Comparison of ENCODE assay signal across 10 cellular contexts in the genomic region with DNA sequence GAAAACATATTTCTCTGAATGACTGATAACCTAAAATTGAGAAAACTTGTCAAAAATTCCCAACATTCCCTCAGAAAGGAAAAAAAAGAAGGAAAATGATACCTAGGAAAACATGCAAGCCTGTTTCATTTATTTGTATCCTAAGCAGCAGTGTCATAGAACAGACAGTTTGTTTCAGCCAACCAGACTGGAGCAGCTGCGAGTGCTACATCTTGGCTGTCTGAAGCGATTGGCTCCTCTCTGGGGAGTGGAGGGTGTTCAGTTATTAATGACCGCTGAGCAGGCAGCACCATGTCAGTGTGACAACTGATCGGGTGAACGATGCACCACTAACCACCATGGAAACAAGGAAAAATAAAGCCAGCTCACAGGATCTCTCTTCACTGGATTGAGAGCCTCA. TPM values are rescaled to one million over a fixed set of nuclear protein-coding genes. Genes with fewer than 3 reads are reported as not detected.
DNase-seq lines count a peak whose midpoint lies in the region; ATAC-seq and TF ChIP-seq lines count a peak whose summit lies in the region.
"Had no signal": no experiment of that assay in that cellular context is flagged by ENCODE, and none has a peak within 500 bp of the region (broad histone marks: within the 10 kb centered on the region; RNA-seq: fewer than 3 reads in every experiment).

A gene (plus strand): TSS at position 294 of the 400 bp plus-strand sequence. CDS start 31,646 bp downstream, outside the sequence.

- H3K4me3 ChIP-seq in HUES64 (ENCODE audit: low read length) (peak within 1 kb of the TSS; percentile 48; the same call in 1 of the 2 replicates), choroid plexus epithelial cell (ENCODE audit: low read depth, low read length) (peak within 1 kb of the TSS; percentile 65)

- WGBS in HUES64, result 63% methylated on average over 5 of the region's 5 CpGs

- no peaks in the 10 kb centered on the region for H3K9me3 Mint-ChIP-seq in T-helper 1 cell treated with Interleukin-12 subunit alpha and Interleukin-12 subunit beta and Interleukin-4 antibody, amounts not matched to agents 30 μg/mL and 1 μg/mL, for 36 hours
- H3K9me3 Mint-ChIP-seq in mesothelial cell of epicardium, result no peaks in the 10 kb centered on the region

- peak within 1 kb of the TSS; percentile 82 for H3K27ac Mint-ChIP-seq in T-helper 1 cell treated with Interleukin-12 subunit alpha and Interleukin-12 subunit beta and Interleukin-4 antibody, amounts not matched to agents 30 μg/mL and 1 μg/mL, for 36 hours
- peak within 1 kb of the TSS; percentile 81 for H3K27ac Mint-ChIP-seq in mesothelial cell of epicardium

- H3K4me1 Mint-ChIP-seq in T-helper 1 cell treated with Interleukin-12 subunit alpha and Interleukin-12 subunit beta and Interleukin-4 antibody, amounts not matched to agents 30 μg/mL and 1 μg/mL, for 36 hours (ENCODE audit: low read depth), result peaks cover 51% of the 10 kb centered on the region
- peaks cover 35% of the 10 kb centered on the region for H3K4me1 Mint-ChIP-seq in mesothelial cell of epicardium

- no peaks in the 10 kb centered on the region for H3K27me3 ChIP-seq in HUES64 (ENCODE audit: insufficient read depth, low read length)
- H3K27me3 ChIP-seq: neutrophil had no signal

- ATAC-seq in HG03045 (IDR thresholded peaks at IDR 0.05; ENCODE audit: unreplicated experiment) (no peak), HG03442 (IDR thresholded peaks at IDR 0.05; ENCODE audit: unreplicated experiment) (no peak)

- H3K9me3 ChIP-seq in HUES64 (ENCODE audit: insufficient read depth, low read depth, low read length), result no peaks in the 10 kb centered on the region
- H3K9me3 ChIP-seq: neutrophil had no signal

- peak within 1 kb of the TSS; percentile 95 for H3K4me3 Mint-ChIP-seq in T-helper 1 cell treated with Interleukin-12 subunit alpha and Interleukin-12 subunit beta and Interleukin-4 antibody, amounts not matched to agents 30 μg/mL and 1 μg/mL, for 36 hours
- peak within 1 kb of the TSS; percentile 82 for H3K4me3 Mint-ChIP-seq in mesothelial cell of epicardium

- TF ChIP-seq CTCF in choroid plexus epithelial cell (conservative IDR thresholded peaks at IDR 0.05; ENCODE audit: low read depth, low read length), result no peak
- no peak for TF ChIP-seq CTCF in mesothelial cell of epicardium (IDR thresholded peaks at IDR 0.05; ENCODE audit: unreplicated experiment)

- no peaks in the 10 kb centered on the region for H3K36me3 ChIP-seq in HUES64 (ENCODE audit: insufficient read depth, low read length)
- H3K36me3 ChIP-seq: neutrophil had no signal

- peaks cover 55% of the 10 kb centered on the region for H3K4me1 ChIP-seq in HUES64 (ENCODE audit: insufficient read depth, low read length)

- H3K27ac ChIP-seq in HUES64 (ENCODE audit: low read depth, low read length), result peak within 1 kb of the TSS; percentile 50; the same call in 1 of the 2 replicates
- H3K27ac ChIP-seq in substantia nigra (ENCODE audit: low read depth, low read length, poor library complexity, severe bottlenecking), result no peak within 1 kb of the TSS
- H3K27ac ChIP-seq: neutrophil had no signal

- DNase-seq in choroid plexus epithelial cell (ENCODE audit: low read depth), result peak; percentile 89
- DNase-seq in mesothelial cell of epicardium (ENCODE audit: low spot score in 2 of 2, unreplicated experiment in 2 of 2), result no peak
- DNase-seq in substantia nigra (lab: John Stamatoyannopoulos, UW), result peak in 46 of 49 donors; percentile 4 to 86 (median 42)
- DNase-seq in D341Med (ENCODE audit: low spot score), result no peak

- H3K27me3 Mint-ChIP-seq in T-helper 1 cell treated with Interleukin-12 subunit alpha and Interleukin-12 subunit beta and Interleukin-4 antibody, amounts not matched to agents 30 μg/mL and 1 μg/mL, for 36 hours (ENCODE audit: low read depth), result no peaks in the 10 kb centered on the region
- no peaks in the 10 kb centered on the region for H3K27me3 Mint-ChIP-seq in mesothelial cell of epicardium (ENCODE audit: low read depth)

- H3K9ac ChIP-seq in HUES64 (ENCODE audit: low read depth, low read length), result peak within 1 kb of the TSS; percentile 21; the same call in 1 of the 2 replicates

- H3K36me3 Mint-ChIP-seq in T-helper 1 cell treated with Interleukin-12 subunit alpha and Interleukin-12 subunit beta and Interleukin-4 antibody, amounts not matched to agents 30 μg/mL and 1 μg/mL, for 36 hours (ENCODE audit: low read depth), result peaks cover 36% of the 10 kb centered on the region
- H3K36me3 Mint-ChIP-seq in mesothelial cell of epicardium, result no peaks in the 10 kb centered on the region

RNA-seq across cellular contexts. Expression of the gene that starts here (rescaled TPM):
- 7.3 TPM for polyA plus RNA-seq in HUES64 (2013, experiment 1 of 2)
- polyA plus RNA-seq in HUES64 (2013, experiment 2 of 2), result 9.2 TPM
- total RNA-seq in mesothelial cell of epicardium, result 8.7 to 10.1 TPM (median 9.4 TPM) in 3 replicates
- total RNA-seq: HT1080 had no signal

Comparison
In these comparisons a context has a peak if more than half of its experiments do, and no peak if none do; other contexts are left out.
1. DNase-seq: peak in choroid plexus epithelial cell (single experiment) and substantia nigra (46 of 49); none in mesothelial cell of epicardium (0 of 2) and D341Med (single experiment).